ENCODE assay signal across 24 cellular contexts in the genomic region with DNA sequence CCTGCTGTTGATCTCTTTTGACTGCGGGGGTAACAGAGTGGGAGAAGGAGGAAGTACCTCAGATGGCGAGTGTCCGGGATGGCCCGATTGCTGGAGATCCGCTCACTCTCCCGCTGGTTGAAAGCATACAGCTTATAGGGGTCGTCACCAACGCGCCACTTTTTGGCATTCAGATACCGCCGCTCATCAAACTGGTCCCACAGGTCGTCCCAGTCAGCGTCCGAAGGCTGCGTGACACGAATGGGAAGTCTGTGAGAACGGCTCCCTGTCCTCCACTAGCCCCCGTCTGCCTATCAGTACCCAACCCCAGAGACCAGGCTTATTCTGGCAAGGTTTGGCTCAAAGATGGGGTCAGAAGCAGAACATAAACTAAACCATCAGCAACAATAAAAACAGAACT.
"Had no signal": no experiment of that assay in that cellular context is flagged by ENCODE, and none has a peak within 500 bp of the region (broad histone marks: within the 10 kb centered on the region; RNA-seq: fewer than 3 reads in every experiment).

No MANE protein-coding gene starts in this region.

- ATAC-seq: effector memory CD8-positive, alpha-beta T cell; esophagus mucosa; foreskin keratinocyte; gastrocnemius medialis; gastroesophageal sphincter; heart left ventricle had no signal

- H3K27ac ChIP-seq: colonic mucosa, coronary artery, dorsolateral prefrontal cortex, epithelial cell of prostate, esophagus muscularis mucosa, esophagus squamous epithelium, foreskin keratinocyte, gastrocnemius medialis, gastroesophageal sphincter, heart left ventricle, heart right ventricle had no signal

- DNase-seq: colonic mucosa; cortex of kidney; dermis blood vessel endothelial cell; dorsolateral prefrontal cortex; effector CD4-positive, alpha-beta T cell; effector CD8-positive, alpha-beta T cell; effector memory CD4-positive, alpha-beta T cell; effector memory CD8-positive, alpha-beta T cell; endodermal cell; erythroblast; esophagus squamous epithelium; foreskin fibroblast; foreskin keratinocyte; foreskin melanocyte; gastrocnemius medialis; glutamatergic neuron; head of caudate nucleus; heart left ventricle; heart right ventricle had no signal

- H3K4me1 ChIP-seq: colonic mucosa, esophagus muscularis mucosa, esophagus squamous epithelium, foreskin keratinocyte, gastrocnemius medialis, gastroesophageal sphincter, heart left ventricle, heart right ventricle had no signal

- H3K4me3 ChIP-seq: colonic mucosa, coronary artery, dorsolateral prefrontal cortex, esophagus muscularis mucosa, esophagus squamous epithelium, gastrocnemius medialis, gastroesophageal sphincter, heart left ventricle, heart right ventricle had no signal

- H3K27me3 ChIP-seq: colonic mucosa, dorsolateral prefrontal cortex, esophagus muscularis mucosa, esophagus squamous epithelium, foreskin keratinocyte, gastrocnemius medialis, gastroesophageal sphincter, heart left ventricle, heart right ventricle had no signal

- H3K9me3 ChIP-seq: colonic mucosa, esophagus muscularis mucosa, esophagus squamous epithelium, gastrocnemius medialis, gastroesophageal sphincter, heart left ventricle, heart right ventricle had no signal

- H3K36me3 ChIP-seq: colonic mucosa, esophagus muscularis mucosa, gastrocnemius medialis, gastroesophageal sphincter, heart left ventricle, heart right ventricle had no signal
